ENCODE assay signal across 7 cellular contexts in genomic region chr22:42648368-42649260, GRCh38. TPM values are rescaled to one million over a fixed set of nuclear protein-coding genes. Genes with fewer than 3 reads are reported as not detected.
A peak's percentile ranks its signal among the peaks of the same experiment; 100 is the strongest.
DNase-seq lines count a peak whose midpoint lies in the region; ATAC-seq and TF ChIP-seq lines count a peak whose summit lies in the region.

No MANE protein-coding gene starts in this region.

- peaks cover 23% of the 10 kb centered on the region for H4K20me1 ChIP-seq in OCI-LY3 (ENCODE audit: insufficient read depth, low read length)

- ATAC-seq in GM18519 (IDR thresholded peaks at IDR 0.05; ENCODE audit: low FRiP score, unreplicated experiment) (peak; percentile 19), HG02759 (IDR thresholded peaks at IDR 0.05; ENCODE audit: unreplicated experiment) (peak; percentile 60)
- ATAC-seq in activated naive CD8-positive, alpha-beta T cell treated with anti-CD3 and anti-CD28 coated beads, Interleukin-2, amount 10 ng/mL, durations not matched to agents 7 days and 5 days (ENCODE audit: low read depth) = peak; percentile 53

- POLR2A ChIA-PET in activated naive CD8-positive, alpha-beta T cell treated with anti-CD3 and anti-CD28 coated beads, Interleukin-2, amount 10 ng/mL, durations not matched to agents 7 days and 5 days (lab: Charles Lee) = interaction anchor here (0.7 to 4.9 kb wide), 8 partner anchors 8 to 868 kb away, joined by 3 to 61 read pairs (median 4); partner anchors contain the start of genes ARFGAP3 and POLDIP3

- peaks cover 2% of the 10 kb centered on the region for H3K36me3 Mint-ChIP-seq in activated naive CD8-positive, alpha-beta T cell treated with anti-CD3 and anti-CD28 coated beads, Interleukin-2, amount 10 ng/mL, durations not matched to agents 7 days and 5 days

- H2AFZ ChIP-seq in OCI-LY3 (ENCODE audit: low read depth, low read length) = no peak overlapping the region; the same call in 1 of the 2 replicates

- H3K27ac ChIP-seq in OCI-LY3 (ENCODE audit: low read length) (peak overlapping the region; percentile 18; the same call in 1 of the 2 replicates), left ventricle myocardium inferior (replicated peaks) (peak overlapping the region; percentile 94)

- H3K27me3 Mint-ChIP-seq in activated naive CD8-positive, alpha-beta T cell treated with anti-CD3 and anti-CD28 coated beads, Interleukin-2, amount 10 ng/mL, durations not matched to agents 7 days and 5 days = no peaks in the 10 kb centered on the region

- peak overlapping the region; percentile 99 for H3K4me2 ChIP-seq in OCI-LY3 (ENCODE audit: low read length)

- H3K36me3 ChIP-seq in OCI-LY3 (replicated peaks; ENCODE audit: low read depth, low read length) (peaks cover 3% of the 10 kb centered on the region), left ventricle myocardium inferior (no peaks in the 10 kb centered on the region)

- peaks cover 14% of the 10 kb centered on the region for H3K4me1 Mint-ChIP-seq in activated naive CD8-positive, alpha-beta T cell treated with anti-CD3 and anti-CD28 coated beads, Interleukin-2, amount 10 ng/mL, durations not matched to agents 7 days and 5 days

- TF ChIP-seq CTCF in OCI-LY3 (IDR thresholded peaks at IDR 0.05; ENCODE audit: low read depth, low read length) = no peak
- TF ChIP-seq CTCF in left ventricle myocardium inferior (IDR thresholded peaks at IDR 0.05; ENCODE audit: borderline replicate concordance) = no peak

- intact Hi-C loops in left ventricle myocardium inferior (cut with micrococcal nuclease) = no loop called here

- peak overlapping the region; percentile 96 for H3K4me3 Mint-ChIP-seq in activated naive CD8-positive, alpha-beta T cell treated with anti-CD3 and anti-CD28 coated beads, Interleukin-2, amount 10 ng/mL, durations not matched to agents 7 days and 5 days

- H3K4me1 ChIP-seq in OCI-LY3 (ENCODE audit: low read length) (peaks cover 17% of the 10 kb centered on the region), left ventricle myocardium inferior (peaks cover 59% of the 10 kb centered on the region)

- peak overlapping the region; percentile 96 for H3K4me3 ChIP-seq in OCI-LY3 (ENCODE audit: low read length)
- peak overlapping the region; percentile 78 for H3K4me3 ChIP-seq in left ventricle myocardium inferior

- no peak for DNase-seq in activated naive CD8-positive, alpha-beta T cell treated with anti-CD3 and anti-CD28 coated beads, Interleukin-2, amount 10 ng/mL, durations not matched to agents 7 days and 5 days
- DNase-seq in left ventricle myocardium inferior = peak; percentile 74
- peak; percentile 27 for DNase-seq in putamen (ENCODE audit: low spot score)
- DNase-seq in DMS114 treated with DMSO at 0.1 percent for 48 hours (lab: John Stamatoyannopoulos, UW; ENCODE audit: unreplicated experiment) = no peak

- H3K9me3 Mint-ChIP-seq in activated naive CD8-positive, alpha-beta T cell treated with anti-CD3 and anti-CD28 coated beads, Interleukin-2, amount 10 ng/mL, durations not matched to agents 7 days and 5 days = no peaks in the 10 kb centered on the region

- H3K79me2 ChIP-seq in OCI-LY3 (ENCODE audit: low read length) = peaks cover 53% of the 10 kb centered on the region

- H3K9me3 ChIP-seq in OCI-LY3 (ENCODE audit: insufficient read depth, low read length) (no peaks in the 10 kb centered on the region), left ventricle myocardium inferior (replicated peaks) (no peaks in the 10 kb centered on the region)

- peak overlapping the region; percentile 85 for H3K9ac ChIP-seq in OCI-LY3 (ENCODE audit: low read length)

- H3K27me3 ChIP-seq in OCI-LY3 (ENCODE audit: low read depth, low read length) (no peaks in the 10 kb centered on the region), left ventricle myocardium inferior (ENCODE audit: low read depth) (no peaks in the 10 kb centered on the region)

- H3K27ac Mint-ChIP-seq in activated naive CD8-positive, alpha-beta T cell treated with anti-CD3 and anti-CD28 coated beads, Interleukin-2, amount 10 ng/mL, durations not matched to agents 7 days and 5 days = peak overlapping the region; percentile 98

RNA-seq across cellular contexts. Expression of gene CYB5R3, which starts 0.6 kb away (rescaled TPM):
- 10 to 100 TPM; 61.3 to 65.4 TPM for total RNA-seq in activated naive CD8-positive, alpha-beta T cell treated with anti-CD3 and anti-CD28 coated beads, Interleukin-2, amount 10 ng/mL, durations not matched to agents 7 days and 5 days
- total RNA-seq in left ventricle myocardium inferior = 298 TPM

RNA-seq across cellular contexts. Expression of gene ATP5MGL, which starts 8.2 kb away (rescaled TPM):
- total RNA-seq in activated naive CD8-positive, alpha-beta T cell treated with anti-CD3 and anti-CD28 coated beads, Interleukin-2, amount 10 ng/mL, durations not matched to agents 7 days and 5 days = 1 to 10 TPM; 1.3 to 1.9 TPM
- total RNA-seq in left ventricle myocardium inferior = 0.38 TPM

RNA-seq across cellular contexts. Expression of gene POLDIP3, which starts 33.9 kb away (rescaled TPM):
- 10 to 100 TPM; 84.7 to 86.0 TPM for total RNA-seq in activated naive CD8-positive, alpha-beta T cell treated with anti-CD3 and anti-CD28 coated beads, Interleukin-2, amount 10 ng/mL, durations not matched to agents 7 days and 5 days
- total RNA-seq in left ventricle myocardium inferior = 35.2 TPM

Comparison
In these comparisons a context has a peak if more than half of its experiments do, and no peak if none do; other contexts are left out.
1. DNase-seq: peak in left ventricle myocardium inferior (single experiment) and putamen (single experiment); none in activated naive CD8-positive, alpha-beta T cell treated with anti-CD3 and anti-CD28 coated beads, Interleukin-2, amount 10 ng/mL, durations not matched to agents 7 days and 5 days (single experiment) and DMS114 treated with DMSO at 0.1 percent for 48 hours (single experiment).
2. Peak in every context shown above with its lines, with median percentiles within 50 percentile points of each other: ATAC-seq.